Comparison of ENCODE assay signal across 1 cellular context in genomic region chr18:12056034-12056883, GRCh38.
TF ChIP-seq lines count a peak whose summit lies in the region.

No MANE protein-coding gene starts in this region.

TF ChIP-seq in IMR-90, 13 proteins besides CTCF, POLR2A, EP300 and RAD21 (continued from another document):
- TF ChIP-seq ELK1 (IDR thresholded peaks at IDR 0.05; ENCODE audit: borderline replicate concordance, low read depth, low read length) (no peak), MAZ (IDR thresholded peaks at IDR 0.05; ENCODE audit: borderline replicate concordance, low read depth, low read length) (no peak), CEBPB (IDR thresholded peaks at IDR 0.05; ENCODE audit: low read depth, low read length) (no peak), RCOR1 (IDR thresholded peaks at IDR 0.05; ENCODE audit: insufficient replicate concordance, low read length) (no peak)
